22 cellular contexts compared by ENCODE assay signal in the genomic region with DNA sequence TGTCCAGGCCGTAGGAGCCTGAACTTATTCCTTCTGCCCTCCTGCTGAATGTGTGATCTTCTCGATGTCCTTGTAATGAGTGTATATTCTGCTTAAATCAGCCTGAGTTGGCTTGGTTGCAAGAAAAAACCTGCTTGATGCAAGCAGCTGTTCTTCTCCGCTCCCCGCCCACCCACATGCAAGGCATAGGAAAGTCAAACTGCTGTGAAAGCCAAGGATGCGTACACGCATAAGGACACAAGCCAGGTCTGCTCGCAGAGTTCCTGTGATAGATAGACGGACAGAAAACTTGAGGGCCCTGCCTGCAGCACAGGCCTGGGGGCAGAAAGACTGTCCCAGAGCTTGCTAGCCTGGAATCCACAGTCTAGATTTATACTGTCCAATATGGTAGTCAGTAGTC.
"Had no signal": no experiment of that assay in that cellular context is flagged by ENCODE, and none has a peak within 500 bp of the region (broad histone marks: within the 10 kb centered on the region; RNA-seq: fewer than 3 reads in every experiment).

No MANE protein-coding gene starts in this region.

- ATAC-seq: HepG2 had no signal

- H3K4me2 ChIP-seq: SK-N-SH had no signal

- H3K4me3 ChIP-seq: MG63 had no signal

- H3K9ac ChIP-seq: SK-N-SH had no signal

- H3K9me3 ChIP-seq: MG63, SK-N-SH had no signal

- DNase-seq: IMR-90, Karpas-422, KG1, MG63, NCI-H1092, NCI-H1105 treated with DMSO at 0.1 percent for 48 hours, NCI-H1417 treated with DMSO at 0.1 percent for 48 hours, NCI-H1930, NCI-H2081, NCI-H2107, NCI-H2171, NCI-H226, NCI-H510A, NCI-H524 treated with DMSO at 0.1 percent for 48 hours, NCI-H69, NCI-H774, Right ventricle myocardium superior, RPMI8226, SIG-M5, SK-N-SH, SW 1271 had no signal

- H3K36me3 ChIP-seq: MG63 had no signal

- H3K27me3 ChIP-seq: MG63 had no signal
